In genomic region chr6:67666177-67666964, GRCh38 we compare ENCODE assay signal across 22 cellular contexts.
"Had no signal": no experiment of that assay in that cellular context is flagged by ENCODE, and none has a peak within 500 bp of the region (broad histone marks: within the 10 kb centered on the region; RNA-seq: fewer than 3 reads in every experiment).

No MANE protein-coding gene starts in this region.

- H3K27ac ChIP-seq: epithelial cell of prostate, lower lobe of right lung, psoas muscle, sigmoid colon, stomach, thyroid gland had no signal

- H3K4me3 ChIP-seq: dorsolateral prefrontal cortex, lower lobe of right lung, psoas muscle, sigmoid colon, stomach, thyroid gland had no signal

- DNase-seq: dorsolateral prefrontal cortex; effector CD4-positive, alpha-beta T cell; endodermal cell; hypothalamus; immature natural killer cell; islet precursor cell; kidney glomerular epithelial cell; left ventricle myocardium superior; lower lobe of right lung; naive thymus-derived CD8-positive, alpha-beta T cell; nephron progenitor cell; nucleus accumbens; psoas muscle; right cardiac atrium; sigmoid colon; stimulated activated CD4-positive, alpha-beta T cell treated with anti-CD3 and anti-CD28 coated beads, Interleukin-2, amount 100 ng/mL, for 24 hours; stimulated activated CD4-positive, alpha-beta T cell treated with anti-CD3 and anti-CD28 coated beads, Interleukin-4, amount 100 ng/mL, for 24 hours; stimulated activated naive CD4-positive, alpha-beta T cell treated with Interleukin-2 at 50 U/mL for 16 hours; stomach; thyroid gland; trophoblast cell had no signal

- H3K27me3 ChIP-seq: dorsolateral prefrontal cortex, sigmoid colon, stomach, thyroid gland had no signal

- H3K36me3 ChIP-seq: lower lobe of right lung, sigmoid colon, stomach, thyroid gland had no signal

- H3K4me1 ChIP-seq: lower lobe of right lung, psoas muscle, sigmoid colon, stomach, thyroid gland had no signal

- H3K9me3 ChIP-seq: psoas muscle, sigmoid colon, thyroid gland had no signal
